ENCODE assay signal across 8 cellular contexts in genomic region chr6:157461000-157461915, GRCh38.
DNase-seq lines count a peak whose midpoint lies in the region; ATAC-seq and TF ChIP-seq lines count a peak whose summit lies in the region.

No MANE protein-coding gene starts in this region.

- ATAC-seq in GM21381 (IDR thresholded peaks at IDR 0.05; ENCODE audit: unreplicated experiment) (peak; percentile 50), natural killer cell (peak; percentile 84 to 95 (median 84))
- ATAC-seq in activated naive CD8-positive, alpha-beta T cell treated with anti-CD3 and anti-CD28 coated beads, Interleukin-2, amount 10 ng/mL, durations not matched to agents 7 days and 5 days (ENCODE audit: low read depth) = peak; percentile 28

- no peak overlapping the region for H3K4me3 Mint-ChIP-seq in activated naive CD8-positive, alpha-beta T cell treated with anti-CD3 and anti-CD28 coated beads, Interleukin-2, amount 10 ng/mL, durations not matched to agents 7 days and 5 days
- peak overlapping the region; percentile 18 for H3K4me3 Mint-ChIP-seq in natural killer cell

- no peaks in the 10 kb centered on the region for H3K9me3 Mint-ChIP-seq in activated naive CD8-positive, alpha-beta T cell treated with anti-CD3 and anti-CD28 coated beads, Interleukin-2, amount 10 ng/mL, durations not matched to agents 7 days and 5 days
- no peaks in the 10 kb centered on the region for H3K9me3 Mint-ChIP-seq in natural killer cell

- intact Hi-C loops in natural killer cell (cut with micrococcal nuclease) = loop anchor here (5.0 kb wide), 2 partner anchors 79 to 206 kb away; partner anchors contain the start of gene ZDHHC14

- peaks cover 25% of the 10 kb centered on the region for H3K4me1 Mint-ChIP-seq in activated naive CD8-positive, alpha-beta T cell treated with anti-CD3 and anti-CD28 coated beads, Interleukin-2, amount 10 ng/mL, durations not matched to agents 7 days and 5 days
- H3K4me1 Mint-ChIP-seq in natural killer cell = peaks cover 15 to 25% of the 10 kb centered on the region in 2 donors

- H3K27me3 Mint-ChIP-seq in activated naive CD8-positive, alpha-beta T cell treated with anti-CD3 and anti-CD28 coated beads, Interleukin-2, amount 10 ng/mL, durations not matched to agents 7 days and 5 days = no peaks in the 10 kb centered on the region
- H3K27me3 Mint-ChIP-seq in natural killer cell (ENCODE audit: low read depth in 2 of 2) = peaks cover 0 to 2% of the 10 kb centered on the region in 2 donors

- peak; percentile 53 for DNase-seq in NCI-H2171 treated with DMSO at 0.1 percent for 48 hours (lab: John Stamatoyannopoulos, UW)
- no peak for DNase-seq in NCI-H2171 (lab: John Stamatoyannopoulos, UW)
- DNase-seq in HK-2 (ENCODE audit: unreplicated experiment) = peak; percentile 52
- no peak for DNase-seq in activated naive CD8-positive, alpha-beta T cell treated with anti-CD3 and anti-CD28 coated beads, Interleukin-2, amount 10 ng/mL, durations not matched to agents 7 days and 5 days
- DNase-seq in natural killer cell = peak; percentile 46
- no peak for DNase-seq in globus pallidus (ENCODE audit: low spot score)
- no peak for DNase-seq in NCI-H524 (lab: John Stamatoyannopoulos, UW)

- H3K36me3 Mint-ChIP-seq in activated naive CD8-positive, alpha-beta T cell treated with anti-CD3 and anti-CD28 coated beads, Interleukin-2, amount 10 ng/mL, durations not matched to agents 7 days and 5 days = no peaks in the 10 kb centered on the region
- no peaks in the 10 kb centered on the region for H3K36me3 Mint-ChIP-seq in natural killer cell

- H3K27ac Mint-ChIP-seq in activated naive CD8-positive, alpha-beta T cell treated with anti-CD3 and anti-CD28 coated beads, Interleukin-2, amount 10 ng/mL, durations not matched to agents 7 days and 5 days = no peak overlapping the region
- peak overlapping the region; percentile 33 to 49 for H3K27ac Mint-ChIP-seq in natural killer cell

- POLR2A ChIA-PET in activated naive CD8-positive, alpha-beta T cell treated with anti-CD3 and anti-CD28 coated beads, Interleukin-2, amount 10 ng/mL, durations not matched to agents 7 days and 5 days (lab: Charles Lee) = interaction anchor here (0.7 kb wide), 1 partner anchor 88 kb away, joined by 3 read pairs; no protein-coding TSS in a partner anchor

- TF ChIP-seq CTCF in natural killer cell (IDR thresholded peaks at IDR 0.05) = peak; percentile 19

Comparison
In these comparisons a context has a peak if more than half of its experiments do, and no peak if none do; other contexts are left out.
1. DNase-seq: peak in NCI-H2171 treated with DMSO at 0.1 percent for 48 hours (single experiment), HK-2 (single experiment) and natural killer cell (single experiment); none in NCI-H2171 (single experiment), activated naive CD8-positive, alpha-beta T cell treated with anti-CD3 and anti-CD28 coated beads, Interleukin-2, amount 10 ng/mL, durations not matched to agents 7 days and 5 days (single experiment), globus pallidus (single experiment) and NCI-H524 (0 of 2).
2. ATAC-seq: peak in every context shown above with its lines; median percentile 84 in natural killer cell; 50 in GM21381; 28 in activated naive CD8-positive, alpha-beta T cell treated with anti-CD3 and anti-CD28 coated beads, Interleukin-2, amount 10 ng/mL, durations not matched to agents 7 days and 5 days.